1 cellular context compared by ENCODE assay signal in the genomic region with DNA sequence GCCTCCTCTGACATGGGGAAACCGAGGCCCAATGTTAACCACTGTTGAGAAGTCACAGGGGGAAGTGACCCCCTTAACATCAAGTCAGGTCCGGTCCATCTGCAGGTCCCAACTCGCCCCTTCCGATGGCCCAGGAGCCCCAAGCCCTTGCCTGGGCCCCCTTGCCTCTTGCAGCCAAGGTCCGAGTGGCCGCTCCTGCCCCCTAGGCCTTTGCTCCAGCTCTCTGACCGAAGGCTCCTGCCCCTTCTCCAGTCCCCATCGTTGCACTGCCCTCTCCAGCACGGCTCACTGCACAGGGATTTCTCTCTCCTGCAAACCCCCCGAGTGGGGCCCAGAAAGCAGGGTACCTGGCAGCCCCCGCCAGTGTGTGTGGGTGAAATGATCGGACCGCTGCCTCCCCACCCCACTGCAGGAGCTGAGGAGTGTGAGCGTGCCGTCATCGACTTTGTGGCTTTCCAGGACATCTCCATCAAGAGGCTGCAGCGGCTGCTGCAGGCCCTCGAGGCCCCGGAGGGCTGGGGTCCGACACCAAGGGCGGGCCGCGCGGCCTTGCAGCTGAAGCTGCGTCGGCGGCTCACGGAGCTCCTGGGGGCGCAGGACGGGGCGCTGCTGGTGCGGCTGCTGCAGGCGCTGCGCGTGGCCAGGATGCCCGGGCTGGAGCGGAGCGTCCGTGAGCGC.
A peak's percentile ranks its signal among the peaks of the same experiment; 100 is the strongest.
TF ChIP-seq lines count a peak whose summit lies in the region.

No MANE protein-coding gene starts in this region.

TF ChIP-seq in GM12878, 131 proteins besides CTCF, POLR2A, EP300 and RAD21:
- TF ChIP-seq GABPA (IDR thresholded peaks at IDR 0.05; ENCODE audit: low read depth) (no peak), SREBF1 (IDR thresholded peaks at IDR 0.05; ENCODE audit: low read length) (no peak), CREM (IDR thresholded peaks at IDR 0.05; ENCODE audit: low read depth) (no peak), SIN3A (IDR thresholded peaks at IDR 0.05; ENCODE audit: low read depth, low read length) (no peak), NFIC (IDR thresholded peaks at IDR 0.05; ENCODE audit: low read depth, low read length) (no peak), SUPT20H (IDR thresholded peaks at IDR 0.05; ENCODE audit: borderline replicate concordance, control insufficient read depth, low read depth, low read length) (no peak)
- TF ChIP-seq, protein P1, sequence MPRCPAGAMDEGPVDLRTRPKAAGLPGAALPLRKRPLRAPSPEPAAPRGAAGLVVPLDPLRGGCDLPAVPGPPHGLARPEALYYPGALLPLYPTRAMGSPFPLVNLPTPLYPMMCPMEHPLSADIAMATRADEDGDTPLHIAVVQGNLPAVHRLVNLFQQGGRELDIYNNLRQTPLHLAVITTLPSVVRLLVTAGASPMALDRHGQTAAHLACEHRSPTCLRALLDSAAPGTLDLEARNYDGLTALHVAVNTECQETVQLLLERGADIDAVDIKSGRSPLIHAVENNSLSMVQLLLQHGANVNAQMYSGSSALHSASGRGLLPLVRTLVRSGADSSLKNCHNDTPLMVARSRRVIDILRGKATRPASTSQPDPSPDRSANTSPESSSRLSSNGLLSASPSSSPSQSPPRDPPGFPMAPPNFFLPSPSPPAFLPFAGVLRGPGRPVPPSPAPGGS (IDR thresholded peaks at IDR 0.05; ENCODE audit: borderline replicate concordance, insufficient read depth, low read depth, low read length, poor library complexity, severe bottlenecking) = peak; percentile 10
